Comparison of ENCODE assay signal across 2 cellular contexts in the genomic region with DNA sequence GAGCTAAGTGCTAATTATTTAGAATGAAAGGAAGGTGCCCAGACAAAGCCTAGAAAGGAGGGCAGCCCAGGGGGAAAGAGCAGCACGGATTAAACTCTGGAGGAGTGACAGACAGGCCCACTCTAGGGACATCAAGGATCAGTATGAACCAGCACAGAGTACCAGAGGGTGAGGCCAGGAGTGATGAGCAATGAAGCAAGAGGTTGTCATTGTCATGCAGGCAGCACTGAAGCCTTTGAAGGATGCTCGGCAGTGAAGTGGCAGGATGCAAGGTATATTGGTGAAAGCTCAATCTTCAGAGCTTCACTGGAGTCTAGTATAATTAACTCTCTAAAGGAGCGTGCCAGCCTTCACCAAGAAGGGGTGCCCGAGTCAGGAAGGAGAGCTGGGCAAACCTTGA.
A peak's percentile ranks its signal among the peaks of the same experiment; 100 is the strongest.
TF ChIP-seq lines count a peak whose summit lies in the region.

No MANE protein-coding gene starts in this region.

TF ChIP-seq in IMR-90, 13 proteins besides CTCF, POLR2A, EP300 and RAD21:
- no peak for TF ChIP-seq NFE2L2 (IDR thresholded peaks at IDR 0.05; ENCODE audit: low read depth, low read length)
- TF ChIP-seq, protein P1, sequence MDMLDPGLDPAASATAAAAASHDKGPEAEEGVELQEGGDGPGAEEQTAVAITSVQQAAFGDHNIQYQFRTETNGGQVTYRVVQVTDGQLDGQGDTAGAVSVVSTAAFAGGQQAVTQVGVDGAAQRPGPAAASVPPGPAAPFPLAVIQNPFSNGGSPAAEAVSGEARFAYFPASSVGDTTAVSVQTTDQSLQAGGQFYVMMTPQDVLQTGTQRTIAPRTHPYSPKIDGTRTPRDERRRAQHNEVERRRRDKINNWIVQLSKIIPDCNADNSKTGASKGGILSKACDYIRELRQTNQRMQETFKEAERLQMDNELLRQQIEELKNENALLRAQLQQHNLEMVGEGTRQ (IDR thresholded peaks at IDR 0.05; ENCODE audit: low read depth, low read length), result no peak
- TF ChIP-seq CHD1 (IDR thresholded peaks at IDR 0.05; ENCODE audit: low read depth, low read length), result no peak
- TF ChIP-seq MAZ (IDR thresholded peaks at IDR 0.05; ENCODE audit: borderline replicate concordance, low read depth, low read length), result no peak
- TF ChIP-seq, protein P2, sequence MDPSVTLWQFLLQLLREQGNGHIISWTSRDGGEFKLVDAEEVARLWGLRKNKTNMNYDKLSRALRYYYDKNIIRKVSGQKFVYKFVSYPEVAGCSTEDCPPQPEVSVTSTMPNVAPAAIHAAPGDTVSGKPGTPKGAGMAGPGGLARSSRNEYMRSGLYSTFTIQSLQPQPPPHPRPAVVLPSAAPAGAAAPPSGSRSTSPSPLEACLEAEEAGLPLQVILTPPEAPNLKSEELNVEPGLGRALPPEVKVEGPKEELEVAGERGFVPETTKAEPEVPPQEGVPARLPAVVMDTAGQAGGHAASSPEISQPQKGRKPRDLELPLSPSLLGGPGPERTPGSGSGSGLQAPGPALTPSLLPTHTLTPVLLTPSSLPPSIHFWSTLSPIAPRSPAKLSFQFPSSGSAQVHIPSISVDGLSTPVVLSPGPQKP (IDR thresholded peaks at IDR 0.05; ENCODE audit: borderline replicate concordance, low read depth, low read length), result no peak
- no peak for TF ChIP-seq MXI1 (IDR thresholded peaks at IDR 0.05; ENCODE audit: borderline replicate concordance, low read depth, low read length)
TF ChIP-seq in IMR-90: peak in this region for 0.

TF ChIP-seq in H1, 55 proteins besides CTCF, POLR2A, EP300 and RAD21:
- TF ChIP-seq CEBPB (IDR thresholded peaks at IDR 0.05; ENCODE audit: low read depth, low read length), result peak; percentile 59
- TF ChIP-seq POU5F1 (IDR thresholded peaks at IDR 0.05; ENCODE audit: low read depth, low read length), result peak; percentile 72; the same call in 1 of the 2 replicates
- TF ChIP-seq JUND (IDR thresholded peaks at IDR 0.05; ENCODE audit: low read length), result no peak
- no peak for TF ChIP-seq SRF (IDR thresholded peaks at IDR 0.05; ENCODE audit: low read depth, low read length)
